In genomic region chr4:121824171-121824527, GRCh38 we compare ENCODE assay signal across 8 cellular contexts. TPM values are rescaled to one million over a fixed set of nuclear protein-coding genes. Genes with fewer than 3 reads are reported as not detected.
DNase-seq lines count a peak whose midpoint lies in the region; ATAC-seq and TF ChIP-seq lines count a peak whose summit lies in the region.

No MANE protein-coding gene starts in this region.

- peaks cover 34% of the 10 kb centered on the region for H3K36me3 ChIP-seq in SK-N-MC (ENCODE audit: insufficient read depth, low read length)

- H3K4me3 ChIP-seq in SK-N-MC: peak overlapping the region; percentile 89

- H3K27ac Mint-ChIP-seq in glutamatergic neuron (ENCODE audit: unreplicated experiment): peak overlapping the region; percentile 50
- H3K27ac Mint-ChIP-seq in stimulated activated memory B cell treated with anti-CD40 and anti-IgM and Interleukin-4, amounts not matched to agents 10 μg/mL and 1 μg/mL and 100 μg/mL, for 72 hours: peak overlapping the region; percentile 55

- DNase-seq in SK-N-MC (ENCODE audit: low read depth, low spot score) (no peak), glutamatergic neuron (no peak), T-helper 9 cell (no peak), retina (no peak), activated gamma-delta T cell (lab: John Stamatoyannopoulos, UW) (no peak), NCI-H526 (lab: John Stamatoyannopoulos, UW) (no peak)

- H3K27me3 Mint-ChIP-seq in glutamatergic neuron (ENCODE audit: unreplicated experiment): no peaks in the 10 kb centered on the region
- no peaks in the 10 kb centered on the region for H3K27me3 Mint-ChIP-seq in stimulated activated memory B cell treated with anti-CD40 and anti-IgM and Interleukin-4, amounts not matched to agents 10 μg/mL and 1 μg/mL and 100 μg/mL, for 72 hours

- peaks cover 10% of the 10 kb centered on the region for H3K4me1 Mint-ChIP-seq in glutamatergic neuron (ENCODE audit: low read depth, unreplicated experiment)
- peaks cover 13% of the 10 kb centered on the region for H3K4me1 Mint-ChIP-seq in stimulated activated memory B cell treated with anti-CD40 and anti-IgM and Interleukin-4, amounts not matched to agents 10 μg/mL and 1 μg/mL and 100 μg/mL, for 72 hours

- H3K9ac ChIP-seq in SK-N-MC (ENCODE audit: insufficient read length): peak overlapping the region; percentile 81

- peaks cover 2% of the 10 kb centered on the region for H3K9me3 Mint-ChIP-seq in glutamatergic neuron (ENCODE audit: unreplicated experiment)
- H3K9me3 Mint-ChIP-seq in stimulated activated memory B cell treated with anti-CD40 and anti-IgM and Interleukin-4, amounts not matched to agents 10 μg/mL and 1 μg/mL and 100 μg/mL, for 72 hours: no peaks in the 10 kb centered on the region

- H3K27ac ChIP-seq in SK-N-MC: peak overlapping the region; percentile 58

- H3K4me3 Mint-ChIP-seq in glutamatergic neuron (ENCODE audit: unreplicated experiment): peak overlapping the region; percentile 94
- peak overlapping the region; percentile 79 for H3K4me3 Mint-ChIP-seq in stimulated activated memory B cell treated with anti-CD40 and anti-IgM and Interleukin-4, amounts not matched to agents 10 μg/mL and 1 μg/mL and 100 μg/mL, for 72 hours

- no peak for TF ChIP-seq CTCF in glutamatergic neuron (IDR thresholded peaks at IDR 0.05; ENCODE audit: partially characterized antibody, unreplicated experiment)

- H3K36me3 Mint-ChIP-seq in glutamatergic neuron (ENCODE audit: unreplicated experiment): no peaks in the 10 kb centered on the region
- H3K36me3 Mint-ChIP-seq in stimulated activated memory B cell treated with anti-CD40 and anti-IgM and Interleukin-4, amounts not matched to agents 10 μg/mL and 1 μg/mL and 100 μg/mL, for 72 hours: no peaks in the 10 kb centered on the region

- no peaks in the 10 kb centered on the region for H3K9me3 ChIP-seq in SK-N-MC (ENCODE audit: low read depth, low read length)

- ATAC-seq in GM21619 (IDR thresholded peaks at IDR 0.05; ENCODE audit: unreplicated experiment): peak; percentile 0
- no peak for ATAC-seq in stimulated activated memory B cell treated with anti-CD40 and anti-IgM and Interleukin-4, amounts not matched to agents 10 μg/mL and 1 μg/mL and 100 μg/mL, for 72 hours

RNA-seq across cellular contexts. Expression of gene CCNA2, which starts 0.5 kb away (rescaled TPM):
- 8.9 TPM for total RNA-seq in glutamatergic neuron (ENCODE audit: unreplicated experiment)

RNA-seq across cellular contexts. Expression of gene EXOSC9, which starts 23.0 kb away (rescaled TPM):
- total RNA-seq in glutamatergic neuron (ENCODE audit: unreplicated experiment): 25.4 TPM

RNA-seq across cellular contexts. Expression of gene BBS7, which starts 46.1 kb away (rescaled TPM):
- total RNA-seq in glutamatergic neuron (ENCODE audit: unreplicated experiment): 49.8 TPM

RNA-seq across cellular contexts. Expression of gene SMIM43, which starts 59.2 kb away (rescaled TPM):
- total RNA-seq in glutamatergic neuron (ENCODE audit: unreplicated experiment): not detected
